15 cellular contexts compared by ENCODE assay signal in the genomic region with DNA sequence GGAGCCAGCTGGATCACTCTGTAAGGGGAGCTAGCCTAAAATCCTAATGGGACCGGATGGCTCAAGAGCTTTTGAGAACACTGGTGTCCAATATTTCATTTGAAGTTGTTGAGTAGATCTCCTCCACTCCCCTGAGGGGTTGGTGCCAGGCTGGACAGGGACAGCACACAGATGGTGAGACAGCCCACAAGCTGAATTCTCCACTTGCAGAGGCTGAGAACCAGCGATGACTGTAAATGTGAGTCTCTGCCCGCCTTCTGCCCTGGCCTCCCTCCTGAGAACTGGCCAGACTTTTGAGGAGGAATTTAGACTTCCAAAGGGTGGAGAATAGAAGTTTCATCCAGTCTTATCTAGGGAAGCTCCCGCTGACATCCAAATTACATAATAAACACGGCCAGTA. TPM values are rescaled to one million over a fixed set of nuclear protein-coding genes. Genes with fewer than 3 reads are reported as not detected.
DNase-seq lines count a peak whose midpoint lies in the region; ATAC-seq and TF ChIP-seq lines count a peak whose summit lies in the region.
"Had no signal": no experiment of that assay in that cellular context is flagged by ENCODE, and none has a peak within 500 bp of the region (broad histone marks: within the 10 kb centered on the region; RNA-seq: fewer than 3 reads in every experiment).

No MANE protein-coding gene starts in this region.

- H3K9me3 Mint-ChIP-seq in mesothelial cell of epicardium: no peaks in the 10 kb centered on the region
- no peaks in the 10 kb centered on the region for H3K9me3 Mint-ChIP-seq in activated CD8-positive, alpha-beta T cell treated with anti-CD3 and anti-CD28 coated beads, Interleukin-2, amount 10 ng/mL, durations not matched to agents 7 days and 5 days (ENCODE audit: insufficient read depth)
- H3K9me3 Mint-ChIP-seq: CD4-positive, CD25-positive, alpha-beta regulatory T cell; H9 had no signal

- WGBS in testis, 2 donors: 57 to 62% methylated on average over 5 of the region's 5 CpGs

- no peak overlapping the region for H3K4me3 Mint-ChIP-seq in mesothelial cell of epicardium
- no peak overlapping the region for H3K4me3 Mint-ChIP-seq in activated CD8-positive, alpha-beta T cell treated with anti-CD3 and anti-CD28 coated beads, Interleukin-2, amount 10 ng/mL, durations not matched to agents 7 days and 5 days
- H3K4me3 Mint-ChIP-seq: CD4-positive, CD25-positive, alpha-beta regulatory T cell; H9 had no signal

- no peak for TF ChIP-seq POLR2A in testis (IDR thresholded peaks at IDR 0.05)

- H3K4me1 Mint-ChIP-seq in mesothelial cell of epicardium: no peaks in the 10 kb centered on the region
- H3K4me1 Mint-ChIP-seq in activated CD8-positive, alpha-beta T cell treated with anti-CD3 and anti-CD28 coated beads, Interleukin-2, amount 10 ng/mL, durations not matched to agents 7 days and 5 days (ENCODE audit: low read depth): peaks cover 2% of the 10 kb centered on the region
- H3K4me1 Mint-ChIP-seq: H9 had no signal

- no peak overlapping the region for H3K27ac Mint-ChIP-seq in mesothelial cell of epicardium
- no peak overlapping the region for H3K27ac Mint-ChIP-seq in activated CD8-positive, alpha-beta T cell treated with anti-CD3 and anti-CD28 coated beads, Interleukin-2, amount 10 ng/mL, durations not matched to agents 7 days and 5 days
- H3K27ac Mint-ChIP-seq: CD4-positive, CD25-positive, alpha-beta regulatory T cell; H9 had no signal

- peak overlapping the region in 1 of 2 donors; percentile 38 for H3K27ac ChIP-seq in coronary artery
- H3K27ac ChIP-seq in testis: peak overlapping the region; percentile 65 to 80
- H3K27ac ChIP-seq: BLaER1 treated with 17β-estradiol and CSF1 and Interleukin-3, amounts not matched to agents 10 nM and 100 nM had no signal

- H3K9me3 ChIP-seq in testis: no peaks in the 10 kb centered on the region

- H3K27me3 ChIP-seq in testis: no peaks in the 10 kb centered on the region
- H3K27me3 ChIP-seq: BLaER1 treated with 17β-estradiol and CSF1 and Interleukin-3, amounts not matched to agents 10 nM and 100 nM had no signal

- H3K4me3 ChIP-seq in coronary artery (no peak overlapping the region), testis (no peak overlapping the region)
- H3K4me3 ChIP-seq: BLaER1 treated with 17β-estradiol and CSF1 and Interleukin-3, amounts not matched to agents 10 nM and 100 nM had no signal

- POLR2A ChIA-PET in activated CD8-positive, alpha-beta T cell treated with anti-CD3 and anti-CD28 coated beads, Interleukin-2, amount 10 ng/mL, durations not matched to agents 7 days and 5 days (lab: Charles Lee): interaction anchor here (2.1 kb wide), 1 partner anchor 19 kb away, joined by 9 read pairs; no protein-coding TSS in a partner anchor

- H3K36me3 Mint-ChIP-seq in mesothelial cell of epicardium: peaks cover 3% of the 10 kb centered on the region
- no peaks in the 10 kb centered on the region for H3K36me3 Mint-ChIP-seq in activated CD8-positive, alpha-beta T cell treated with anti-CD3 and anti-CD28 coated beads, Interleukin-2, amount 10 ng/mL, durations not matched to agents 7 days and 5 days (ENCODE audit: low read depth)
- H3K36me3 Mint-ChIP-seq: CD4-positive, CD25-positive, alpha-beta regulatory T cell had no signal

- TF ChIP-seq CTCF in coronary artery (IDR thresholded peaks at IDR 0.05) (no peak), omental fat pad (IDR thresholded peaks at IDR 0.05) (no peak), testis (IDR thresholded peaks at IDR 0.05) (no peak), mesothelial cell of epicardium (IDR thresholded peaks at IDR 0.05; ENCODE audit: unreplicated experiment) (no peak)

- CTCF ChIA-PET in activated CD8-positive, alpha-beta T cell treated with anti-CD3 and anti-CD28 coated beads, Interleukin-2, amount 10 ng/mL, durations not matched to agents 7 days and 5 days (lab: Charles Lee): no interaction called here

- H3K27me3 Mint-ChIP-seq in mesothelial cell of epicardium (ENCODE audit: low read depth): no peaks in the 10 kb centered on the region
- H3K27me3 Mint-ChIP-seq in activated CD8-positive, alpha-beta T cell treated with anti-CD3 and anti-CD28 coated beads, Interleukin-2, amount 10 ng/mL, durations not matched to agents 7 days and 5 days (ENCODE audit: low read depth): no peaks in the 10 kb centered on the region
- H3K27me3 Mint-ChIP-seq: CD4-positive, CD25-positive, alpha-beta regulatory T cell had no signal

- intact Hi-C loops in left cardiac atrium (cut with DNase I) (loop anchor here in 1 of 2 donors (5.0 kb wide), 1 partner anchor 68 kb away; no protein-coding TSS in a partner anchor), Right ventricle myocardium superior (cut with DNase I) (no loop called here), testis (cut with DNase I; ENCODE audit: low total_unique reads) (loop anchor here (10.0 kb wide), 1 partner anchor 845 kb away; no protein-coding TSS in a partner anchor)

- H3K36me3 ChIP-seq in testis (ENCODE audit: low read depth, missing control alignments): no peaks in the 10 kb centered on the region
- H3K36me3 ChIP-seq: BLaER1 treated with 17β-estradiol and CSF1 and Interleukin-3, amounts not matched to agents 10 nM and 100 nM had no signal

- DNase-seq in left cardiac atrium (no peak), Right ventricle myocardium superior (no peak), coronary artery (ENCODE audit: low spot score) (peak; percentile 35), omental fat pad (ENCODE audit: low spot score) (no peak), testis (no peak), mesothelial cell of epicardium (ENCODE audit: low spot score in 2 of 2, unreplicated experiment in 2 of 2) (no peak)
- DNase-seq in activated CD8-positive, alpha-beta T cell treated with anti-CD3 and anti-CD28 coated beads, Interleukin-2, amount 10 ng/mL, durations not matched to agents 7 days and 5 days: no peak
- DNase-seq: ACHN; CD4-positive, CD25-positive, alpha-beta regulatory T cell; DMS53; GF-D8; GOT3; H9 had no signal

- H3K4me1 ChIP-seq in testis: peaks cover 19% of the 10 kb centered on the region

- ATAC-seq in left cardiac atrium (peak; percentile 35 to 61), Right ventricle myocardium superior (ENCODE audit: poor library complexity) (no peak), omental fat pad (ENCODE audit: low FRiP score) (peak; percentile 60), HG02884 (IDR thresholded peaks at IDR 0.05; ENCODE audit: unreplicated experiment) (no peak)
- no peak for ATAC-seq in activated CD8-positive, alpha-beta T cell treated with anti-CD3 and anti-CD28 coated beads, Interleukin-2, amount 10 ng/mL, durations not matched to agents 7 days and 5 days

RNA-seq across cellular contexts. Expression of a gene that starts 20.5 kb away (rescaled TPM):
- total RNA-seq in left cardiac atrium (100 to 1,000 TPM; 107 to 179 TPM), Right ventricle myocardium superior (393 TPM), omental fat pad (100 to 1,000 TPM; 118 to 175 (median 140) TPM), testis (10 to 100 TPM; 39.2 to 46.8 TPM), mesothelial cell of epicardium (17.7 to 22.7 TPM (median 19.9 TPM) in 3 replicates)
- polyA plus RNA-seq in testis (ENCODE audit: insufficient read depth, low read depth, low replicate concordance): 34.4 TPM
- total RNA-seq in activated CD8-positive, alpha-beta T cell treated with anti-CD3 and anti-CD28 coated beads, Interleukin-2, amount 10 ng/mL, durations not matched to agents 7 days and 5 days: 10 to 100 TPM; 12.1 to 16.4 TPM

RNA-seq across cellular contexts. Expression of a gene that starts 49.2 kb away (rescaled TPM):
- total RNA-seq in left cardiac atrium (10 to 100 TPM; 17.8 to 23.6 TPM), Right ventricle myocardium superior (19.8 TPM), omental fat pad (10 to 100 TPM; 25.5 to 34.3 (median 30.2) TPM), testis (100 to 1,000 TPM in 1 of 2 donors, 10 to 100 TPM in 1; 87.8 to 107 TPM), mesothelial cell of epicardium (12.4 to 14.0 TPM (median 13.4 TPM) in 3 replicates)
- polyA plus RNA-seq in testis (ENCODE audit: insufficient read depth, low read depth, low replicate concordance): 40.7 TPM
- total RNA-seq in activated CD8-positive, alpha-beta T cell treated with anti-CD3 and anti-CD28 coated beads, Interleukin-2, amount 10 ng/mL, durations not matched to agents 7 days and 5 days: 1 to 10 TPM; 3.0 to 3.6 TPM

Comparison
In these comparisons a context has a peak if more than half of its experiments do, and no peak if none do; other contexts are left out.
1. ATAC-seq: peak in left cardiac atrium (2 of 2) and omental fat pad (single experiment); none in Right ventricle myocardium superior (single experiment), HG02884 (single experiment) and activated CD8-positive, alpha-beta T cell treated with anti-CD3 and anti-CD28 coated beads, Interleukin-2, amount 10 ng/mL, durations not matched to agents 7 days and 5 days (single experiment).